Comparison of ENCODE assay signal across 17 cellular contexts in genomic region chr5:172954277-172954676, GRCh38. TPM values are rescaled to one million over a fixed set of nuclear protein-coding genes. Genes with fewer than 3 reads are reported as not detected.
DNase-seq lines count a peak whose midpoint lies in the region; ATAC-seq, FAIRE-seq and TF ChIP-seq lines count a peak whose summit lies in the region.
"Had no signal": no experiment of that assay in that cellular context is flagged by ENCODE, and none has a peak within 500 bp of the region (broad histone marks: within the 10 kb centered on the region; RNA-seq: fewer than 3 reads in every experiment).

No MANE protein-coding gene starts in this region.

- no peak for TF ChIP-seq CTCF in IMR-90 (conservative IDR thresholded peaks at IDR 0.05; ENCODE audit: low read depth, low read length)
- no peak for TF ChIP-seq CTCF in brain microvascular endothelial cell (IDR thresholded peaks at IDR 0.05; ENCODE audit: low read depth, low read length, missing control alignments)
- TF ChIP-seq CTCF in osteoblast (IDR thresholded peaks at IDR 0.05; ENCODE audit: extremely low read depth, low read depth, low read length), result no peak
- TF ChIP-seq CTCF in uterus (IDR thresholded peaks at IDR 0.05), result no peak

- peak overlapping the region; percentile 99 for H4K91ac ChIP-seq in IMR-90 (ENCODE audit: insufficient read depth, low read depth, low read length)

- peak overlapping the region; percentile 75 for H3K23ac ChIP-seq in IMR-90 (ENCODE audit: low read depth, low read length)

- no CpG with 5 or more reads among the region's 12 CpGs for WGBS in IMR-90 (ENCODE audit: extremely low coverage in 2 of 2, insufficient read length in 1 of 2), 2 experiments

- H2AK9ac ChIP-seq in IMR-90 (replicated peaks; ENCODE audit: low read depth, low read length, poor library complexity), result peak overlapping the region; percentile 22

- CTCF ChIA-PET in IMR-90 (lab: Yijun Ruan, JAX), result no interaction called here

- in situ Hi-C loops in IMR-90 (cut with MboI; ENCODE audit: low sequenced_read_pairs), result no loop called here
- in situ Hi-C loops in brain microvascular endothelial cell (cut with HindIII; ENCODE audit: low pct_ligation_motif_present, low sequenced_read_pairs), result no loop called here

- no peaks in the 10 kb centered on the region for H3K79me2 ChIP-seq in osteoblast (ENCODE audit: insufficient read depth, low read length)

- no peak for DNase-seq in IMR-90
- no peak for DNase-seq in brain microvascular endothelial cell
- no peak for DNase-seq in osteoblast (ENCODE audit: insufficient read length, low spot score, missing footprints)
- no peak for DNase-seq in uterus
- no peak for DNase-seq in iPS-NIHi11 (ENCODE audit: low spot score)
- no peak for DNase-seq in D341Med (ENCODE audit: low spot score)
- DNase-seq in RCC 7860 (ENCODE audit: low spot score), result no peak
- DNase-seq: central memory CD4-positive, alpha-beta T cell; DMS153; esophagus squamous epithelium; Kasumi-1; lower lobe of right lung; NCI-H1417; NCI-H526 treated with DMSO at 0.1 percent for 48 hours; stimulated activated naive CD8-positive, alpha-beta T cell treated with anti-CD3 and anti-CD28 coated beads, Interleukin-15, amount 100 ng/mL, for 72 hours; T-helper 9 cell had no signal

- H3K14ac ChIP-seq in IMR-90 (replicated peaks; ENCODE audit: low read depth, low read length), result peak overlapping the region; percentile 91; the same call in 1 of the 2 replicates

- H3K9me3 ChIP-seq in IMR-90 (ENCODE audit: control insufficient read depth, insufficient read depth, low read length), result no peaks in the 10 kb centered on the region
- no peaks in the 10 kb centered on the region for H3K9me3 ChIP-seq in osteoblast (ENCODE audit: low read depth, low read length)
- H3K9me3 ChIP-seq in uterus, result no peaks in the 10 kb centered on the region
- H3K9me3 ChIP-seq: esophagus squamous epithelium, lower lobe of right lung, vagina had no signal

- H2BK120ac ChIP-seq in IMR-90 (ENCODE audit: low read depth, low read length), result peak overlapping the region; percentile 98

- H3K56ac ChIP-seq in IMR-90 (ENCODE audit: extremely low read depth, insufficient read depth, low read length), result peak overlapping the region; percentile 85

- H2AK5ac ChIP-seq in IMR-90 (ENCODE audit: low read depth, low read length), result peak overlapping the region; percentile 97

- POLR2A ChIA-PET in IMR-90 (lab: Charles Lee; ENCODE audit: unreplicated experiment), result interaction anchor here (1.2 kb wide), 1 partner anchor 183 kb away, joined by 5 read pairs; no protein-coding TSS in a partner anchor

- BruUV-seq in IMR-90 (replicated peaks; lab: Mats Ljungman, UMichigan), result no TSS peak

- dilution Hi-C loops in IMR-90 (cut with HindIII; ENCODE audit: low sequenced_read_pairs, unreplicated experiment), result no loop called here

- peaks cover 17% of the 10 kb centered on the region for H3K9me1 ChIP-seq in IMR-90 (ENCODE audit: insufficient read depth, low read length)

- H4K20me1 ChIP-seq in IMR-90 (ENCODE audit: insufficient read depth, low read length) (no peaks in the 10 kb centered on the region), osteoblast (ENCODE audit: insufficient read depth, low read length) (no peaks in the 10 kb centered on the region)

- TF ChIP-seq POLR2A in IMR-90 (IDR thresholded peaks at IDR 0.05; ENCODE audit: low read depth, low read length), result no peak; the same call in 1 of the 2 replicates
- TF ChIP-seq POLR2A in uterus (IDR thresholded peaks at IDR 0.05), result no peak

- H3K9ac ChIP-seq in IMR-90 (ENCODE audit: low read depth, low read length), result peak overlapping the region; percentile 69; the same call in 1 of the 2 replicates

- H3K4me2 ChIP-seq in IMR-90 (ENCODE audit: low read depth, low read length), result no peak overlapping the region; the same call in 1 of the 2 replicates
- H3K4me2 ChIP-seq in osteoblast (ENCODE audit: insufficient read depth, low read length), result peak overlapping the region; percentile 40

- intact Hi-C loops in IMR-90 (cut with micrococcal nuclease) (no loop called here), uterus (cut with DNase I; ENCODE audit: low total_unique reads) (no loop called here)

- H3K27me3 ChIP-seq in IMR-90 (ENCODE audit: control insufficient read depth, insufficient read depth, low read length) (no peaks in the 10 kb centered on the region), brain microvascular endothelial cell (replicated peaks) (no peaks in the 10 kb centered on the region), osteoblast (ENCODE audit: insufficient read depth, low read length) (no peaks in the 10 kb centered on the region), uterus (no peaks in the 10 kb centered on the region)
- H3K27me3 ChIP-seq: esophagus squamous epithelium, vagina had no signal

- no peak for TF ChIP-seq RAD21 in IMR-90 (IDR thresholded peaks at IDR 0.05; ENCODE audit: low read length)

- ATAC-seq in IMR-90 (ENCODE audit: low read depth), result no peak
- ATAC-seq: lower lobe of right lung; stimulated activated naive CD8-positive, alpha-beta T cell treated with anti-CD3 and anti-CD28 coated beads, Interleukin-15, amount 100 ng/mL, for 72 hours had no signal

- H3K4ac ChIP-seq in IMR-90 (ENCODE audit: low read depth, low read length), result peak overlapping the region; percentile 99

- H2BK5ac ChIP-seq in IMR-90 (ENCODE audit: low read depth, low read length, poor library complexity, severe bottlenecking), result peak overlapping the region; percentile 99

- peak overlapping the region; percentile 97; the same call in 2 of the 3 replicates for H2BK15ac ChIP-seq in IMR-90 (ENCODE audit: low read depth, low read length)

- H3K79me1 ChIP-seq in IMR-90 (ENCODE audit: low read depth in 1 of 2, low read length in 2 of 2), result peaks cover 17 to 46% of the 10 kb centered on the region in 2 experiments; a peak in 3 of 4 replicates

- H3K36me3 ChIP-seq in IMR-90 (ENCODE audit: control insufficient read depth, insufficient read depth, low read length), result peaks cover 18% of the 10 kb centered on the region
- peaks cover 13% of the 10 kb centered on the region for H3K36me3 ChIP-seq in brain microvascular endothelial cell (replicated peaks)
- peaks cover 12% of the 10 kb centered on the region for H3K36me3 ChIP-seq in osteoblast (ENCODE audit: insufficient read depth, low read length)
- no peaks in the 10 kb centered on the region for H3K36me3 ChIP-seq in uterus

- H3K27ac ChIP-seq in IMR-90 (ENCODE audit: insufficient read depth, low read length) (peak overlapping the region; percentile 92), brain microvascular endothelial cell (peak overlapping the region; percentile 31), osteoblast (ENCODE audit: low read depth, low read length) (peak overlapping the region; percentile 95), uterus (peak overlapping the region; percentile 70 to 81)
- H3K27ac ChIP-seq: lower lobe of right lung, vagina had no signal

- H4K8ac ChIP-seq in IMR-90 (ENCODE audit: low read depth in 2 of 2, low read length in 2 of 2), result peak overlapping the region; percentile 94 to 95

- no peak for FAIRE-seq in RCC 7860 (lab: Jason Lieb, UNC)

- H4K5ac ChIP-seq in IMR-90 (ENCODE audit: low read depth, low read length), result peak overlapping the region; percentile 95

- peak overlapping the region; percentile 93 for H3K18ac ChIP-seq in IMR-90 (ENCODE audit: low read depth, low read length)

- no peak overlapping the region for H3K4me3 ChIP-seq in IMR-90 (ENCODE audit: insufficient read depth, low read depth, low read length)
- no peak overlapping the region for H3K4me3 ChIP-seq in brain microvascular endothelial cell (ENCODE audit: low read depth, low read length)
- peak overlapping the region; percentile 8 for H3K4me3 ChIP-seq in osteoblast (ENCODE audit: insufficient read depth, low read length)
- H3K4me3 ChIP-seq in uterus, result peak overlapping the region in 1 of 2 donors; percentile 5
- H3K4me3 ChIP-seq: esophagus squamous epithelium, lower lobe of right lung, vagina had no signal

- H3K4me1 ChIP-seq in IMR-90 (ENCODE audit: control insufficient read depth, insufficient read depth, low read length) (peaks cover 22% of the 10 kb centered on the region), osteoblast (ENCODE audit: insufficient read depth, low read length) (peaks cover 50% of the 10 kb centered on the region), uterus (peaks cover 0 to 5% of the 10 kb centered on the region in 2 donors)

- H2BK20ac ChIP-seq in IMR-90 (ENCODE audit: low read depth, low read length), result peak overlapping the region; percentile 98

- H2AFZ ChIP-seq in IMR-90 (replicated peaks; ENCODE audit: low read length, poor library complexity) (no peak overlapping the region), osteoblast (ENCODE audit: low read length) (no peak overlapping the region)

TF ChIP-seq in IMR-90, 13 proteins besides CTCF, POLR2A, EP300 and RAD21:
- no peak for TF ChIP-seq CEBPB (IDR thresholded peaks at IDR 0.05; ENCODE audit: low read depth, low read length)
- no peak for TF ChIP-seq MAFK (IDR thresholded peaks at IDR 0.05; ENCODE audit: low read depth, low read length)
- TF ChIP-seq USF2 (IDR thresholded peaks at IDR 0.05; ENCODE audit: low read depth, low read length), result no peak
- TF ChIP-seq NFE2L2 (IDR thresholded peaks at IDR 0.05; ENCODE audit: low read depth, low read length), result no peak
- TF ChIP-seq MXI1 (IDR thresholded peaks at IDR 0.05; ENCODE audit: borderline replicate concordance, low read depth, low read length), result no peak
- TF ChIP-seq CHD1 (IDR thresholded peaks at IDR 0.05; ENCODE audit: low read depth, low read length), result no peak
- TF ChIP-seq FOS (IDR thresholded peaks at IDR 0.05; ENCODE audit: low read depth, low read length), result no peak
TF ChIP-seq in IMR-90: peak in this region for 0.

RNA-seq across cellular contexts. Expression of gene RPL26L1, which starts 4.9 kb away (rescaled TPM):
- total RNA-seq in IMR-90 (2012; rRNA removed) (109 and 118 TPM in 2 replicates), osteoblast (40.4 and 43.8 TPM in 2 replicates), uterus (10 to 100 TPM in 3 of 4 donors, 1 to 10 TPM in 1; 8.7 to 35.3 (median 21.1) TPM)
- 134 and 140 TPM in 2 replicates for polyA plus RNA-seq in IMR-90 (2012; rRNA removed)
- polyA plus RNA-seq in IMR-90 (2012; cell fraction: cytosol; rRNA removed), result 54.4 and 111 TPM in 2 replicates
- 60.2 and 86.2 TPM in 2 replicates for polyA plus RNA-seq in IMR-90 (2012; cell fraction: nucleus; rRNA removed; ENCODE audit: low replicate concordance)

RNA-seq across cellular contexts. Expression of gene ATP6V0E1, which starts 29.3 kb away (rescaled TPM):
- total RNA-seq in IMR-90 (2012; rRNA removed) (277 and 299 TPM in 2 replicates), osteoblast (177 and 181 TPM in 2 replicates), uterus (100 to 1,000 TPM in 3 of 4 donors, 10 to 100 TPM in 1; 75.6 to 159 (median 137) TPM)
- polyA plus RNA-seq in IMR-90 (2012; rRNA removed), result 258 TPM in 2 replicates
- polyA plus RNA-seq in IMR-90 (2012; cell fraction: cytosol; rRNA removed), result 96.0 and 111 TPM in 2 replicates
- polyA plus RNA-seq in IMR-90 (2012; cell fraction: nucleus; rRNA removed; ENCODE audit: low replicate concordance), result 16.9 and 96.8 TPM in 2 replicates

Comparison
In these comparisons a context has a peak if more than half of its experiments do, and no peak if none do; other contexts are left out.
1. H3K27ac ChIP-seq: peak in every context shown above with its lines; median percentile 95 in osteoblast; 92 in IMR-90; 76 in uterus; 31 in brain microvascular endothelial cell.